In genomic region chr3:356947-357346, GRCh38 we compare ENCODE assay signal across 19 cellular contexts.
DNase-seq lines count a peak whose midpoint lies in the region; TF ChIP-seq lines count a peak whose summit lies in the region.
"Had no signal": no experiment of that assay in that cellular context is flagged by ENCODE, and none has a peak within 500 bp of the region (broad histone marks: within the 10 kb centered on the region; RNA-seq: fewer than 3 reads in every experiment).

No MANE protein-coding gene starts in this region.

- peak in 1 of 4 experiments; percentile 9 for TF ChIP-seq CTCF in prostate gland (IDR thresholded peaks at IDR 0.05)

- H3K4me1 Mint-ChIP-seq in activated CD4-positive, alpha-beta memory T cell treated with anti-CD3 and anti-CD28 coated beads for 36 hours (ENCODE audit: low read depth) = no peaks in the 10 kb centered on the region

- no peak overlapping the region for H3K4me3 ChIP-seq in prostate gland
- H3K4me3 ChIP-seq: lung, suprapubic skin had no signal

- no peaks in the 10 kb centered on the region for H3K27me3 ChIP-seq in prostate gland (replicated peaks; ENCODE audit: insufficient read depth)
- H3K27me3 ChIP-seq: suprapubic skin had no signal

- peaks cover 9% of the 10 kb centered on the region for H3K4me1 ChIP-seq in prostate gland (replicated peaks)
- H3K4me1 ChIP-seq: Caco-2, suprapubic skin had no signal

- no peak for TF ChIP-seq POLR2A in prostate gland (IDR thresholded peaks at IDR 0.05)

- DNase-seq in G401 (ENCODE audit: low spot score) (peak; percentile 15), NCI-H2029 (lab: John Stamatoyannopoulos, UW) (peak; percentile 65), fibroblast of peridontal ligament (ENCODE audit: extremely low read depth) (peak; percentile 28), prostate gland (ENCODE audit: low spot score) (peak; percentile 83), OCI-M2 (lab: John Stamatoyannopoulos, UW; ENCODE audit: unreplicated experiment) (no peak), OCI-M1 (lab: John Stamatoyannopoulos, UW) (no peak)
- no peak for DNase-seq in activated CD4-positive, alpha-beta memory T cell treated with anti-CD3 and anti-CD28 coated beads for 36 hours
- no peak for DNase-seq in activated CD4-positive, alpha-beta T cell treated with anti-CD3 and anti-CD28 coated beads, Interleukin-2, amount 50 U/mL, for 48 hours
- DNase-seq: Caco-2; cerebellar nuclear complex; effector memory CD8-positive, alpha-beta T cell; NCI-H187 treated with DMSO at 0.1 percent for 48 hours; retina; SHP77; stimulated activated CD4-positive, alpha-beta T cell treated with anti-CD3 and anti-CD28 coated beads, Interleukin-1b, Interleukin-23, amount 100 ng/mL, for 48 hours had no signal

- H3K27me3 Mint-ChIP-seq in activated CD4-positive, alpha-beta memory T cell treated with anti-CD3 and anti-CD28 coated beads for 36 hours = no peaks in the 10 kb centered on the region
- H3K27me3 Mint-ChIP-seq: activated T-helper 17 cell treated with anti-CD3 and anti-CD28 coated beads, Interleukin-2, amount 50 U/mL, for 72 hours; effector memory CD8-positive, alpha-beta T cell had no signal

- no peak overlapping the region for H3K4me3 Mint-ChIP-seq in activated CD4-positive, alpha-beta memory T cell treated with anti-CD3 and anti-CD28 coated beads for 36 hours
- H3K4me3 Mint-ChIP-seq: activated T-helper 17 cell treated with anti-CD3 and anti-CD28 coated beads, Interleukin-2, amount 50 U/mL, for 72 hours; effector memory CD8-positive, alpha-beta T cell had no signal

- H3K27ac ChIP-seq in prostate gland = no peak overlapping the region
- H3K27ac ChIP-seq: KMS-11, suprapubic skin had no signal

- CTCF ChIA-PET in activated CD4-positive, alpha-beta memory T cell treated with anti-CD3 and anti-CD28 coated beads for 36 hours (lab: Charles Lee) = interaction anchor here (1.1 kb wide), 1 partner anchor 9 kb away, joined by 3 read pairs; no protein-coding TSS in a partner anchor

- no peaks in the 10 kb centered on the region for H3K9me3 ChIP-seq in prostate gland
- H3K9me3 ChIP-seq: Caco-2, suprapubic skin had no signal

- H3K36me3 Mint-ChIP-seq in activated CD4-positive, alpha-beta memory T cell treated with anti-CD3 and anti-CD28 coated beads for 36 hours = no peaks in the 10 kb centered on the region

- H3K36me3 ChIP-seq in prostate gland = no peaks in the 10 kb centered on the region
- H3K36me3 ChIP-seq: suprapubic skin had no signal

- intact Hi-C loops in prostate gland (cut with DNase I) = no loop called here
- intact Hi-C loops in activated CD4-positive, alpha-beta memory T cell treated with anti-CD3 and anti-CD28 coated beads for 36 hours (cut with micrococcal nuclease) = no loop called here

- no peak overlapping the region for H3K27ac Mint-ChIP-seq in activated CD4-positive, alpha-beta memory T cell treated with anti-CD3 and anti-CD28 coated beads for 36 hours
- H3K27ac Mint-ChIP-seq: activated T-helper 17 cell treated with anti-CD3 and anti-CD28 coated beads, Interleukin-2, amount 50 U/mL, for 72 hours; effector memory CD8-positive, alpha-beta T cell had no signal

- POLR2A ChIA-PET in activated CD4-positive, alpha-beta memory T cell treated with anti-CD3 and anti-CD28 coated beads for 36 hours (lab: Charles Lee) = no interaction called here

- 10% methylated on average over 4 of the region's 4 CpGs for WGBS in prostate gland

- peaks cover 7% of the 10 kb centered on the region for H3K9me3 Mint-ChIP-seq in activated CD4-positive, alpha-beta memory T cell treated with anti-CD3 and anti-CD28 coated beads for 36 hours
- H3K9me3 Mint-ChIP-seq: activated T-helper 17 cell treated with anti-CD3 and anti-CD28 coated beads, Interleukin-2, amount 50 U/mL, for 72 hours had no signal

- in situ Hi-C loops in G401 (cut with HindIII; ENCODE audit: low sequenced_read_pairs) = no loop called here

Comparison
In these comparisons a context has a peak if more than half of its experiments do, and no peak if none do; other contexts are left out.
1. DNase-seq: peak in G401 (single experiment), NCI-H2029 (single experiment), fibroblast of peridontal ligament (single experiment) and prostate gland (single experiment); none in activated CD4-positive, alpha-beta memory T cell treated with anti-CD3 and anti-CD28 coated beads for 36 hours (single experiment), OCI-M2 (single experiment), activated CD4-positive, alpha-beta T cell treated with anti-CD3 and anti-CD28 coated beads, Interleukin-2, amount 50 U/mL, for 48 hours (0 of 2) and OCI-M1 (single experiment).